Comparison of ENCODE assay signal across 1 cellular context in the genomic region with DNA sequence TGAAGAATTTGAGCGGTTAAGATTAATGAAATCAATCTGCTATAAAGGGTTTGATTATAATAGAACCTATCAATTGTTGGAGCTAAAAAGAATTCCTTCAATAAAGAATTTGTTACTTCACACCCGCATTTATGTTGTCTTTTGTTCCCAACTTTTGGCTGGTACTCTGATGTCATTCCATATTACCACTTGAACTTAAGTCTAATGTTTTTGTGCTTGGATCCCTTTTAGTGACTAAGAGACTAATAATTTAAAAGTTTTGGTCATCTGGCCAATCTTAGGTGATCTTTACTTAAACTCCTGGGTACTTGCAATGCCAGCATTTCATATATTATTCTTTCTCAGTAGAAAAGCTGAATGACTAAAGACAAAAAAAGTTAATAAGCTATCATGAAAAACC.
TF ChIP-seq lines count a peak whose summit lies in the region.

No MANE protein-coding gene starts in this region.

TF ChIP-seq in HCT116, 20 proteins besides CTCF, POLR2A, EP300 and RAD21 (continued from another document):
- TF ChIP-seq, protein P1, sequence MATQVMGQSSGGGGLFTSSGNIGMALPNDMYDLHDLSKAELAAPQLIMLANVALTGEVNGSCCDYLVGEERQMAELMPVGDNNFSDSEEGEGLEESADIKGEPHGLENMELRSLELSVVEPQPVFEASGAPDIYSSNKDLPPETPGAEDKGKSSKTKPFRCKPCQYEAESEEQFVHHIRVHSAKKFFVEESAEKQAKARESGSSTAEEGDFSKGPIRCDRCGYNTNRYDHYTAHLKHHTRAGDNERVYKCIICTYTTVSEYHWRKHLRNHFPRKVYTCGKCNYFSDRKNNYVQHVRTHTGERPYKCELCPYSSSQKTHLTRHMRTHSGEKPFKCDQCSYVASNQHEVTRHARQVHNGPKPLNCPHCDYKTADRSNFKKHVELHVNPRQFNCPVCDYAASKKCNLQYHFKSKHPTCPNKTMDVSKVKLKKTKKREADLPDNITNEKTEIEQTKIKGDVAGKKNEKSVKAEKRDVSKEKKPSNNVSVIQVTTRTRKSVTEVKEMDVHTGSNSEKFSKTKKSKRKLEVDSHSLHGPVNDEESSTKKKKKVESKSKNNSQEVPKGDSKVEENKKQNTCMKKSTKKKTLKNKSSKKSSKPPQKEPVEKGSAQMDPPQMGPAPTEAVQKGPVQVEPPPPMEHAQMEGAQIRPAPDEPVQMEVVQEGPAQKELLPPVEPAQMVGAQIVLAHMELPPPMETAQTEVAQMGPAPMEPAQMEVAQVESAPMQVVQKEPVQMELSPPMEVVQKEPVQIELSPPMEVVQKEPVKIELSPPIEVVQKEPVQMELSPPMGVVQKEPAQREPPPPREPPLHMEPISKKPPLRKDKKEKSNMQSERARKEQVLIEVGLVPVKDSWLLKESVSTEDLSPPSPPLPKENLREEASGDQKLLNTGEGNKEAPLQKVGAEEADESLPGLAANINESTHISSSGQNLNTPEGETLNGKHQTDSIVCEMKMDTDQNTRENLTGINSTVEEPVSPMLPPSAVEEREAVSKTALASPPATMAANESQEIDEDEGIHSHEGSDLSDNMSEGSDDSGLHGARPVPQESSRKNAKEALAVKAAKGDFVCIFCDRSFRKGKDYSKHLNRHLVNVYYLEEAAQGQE (IDR thresholded peaks at IDR 0.05; ENCODE audit: low read depth) = no peak
- TF ChIP-seq SRF (IDR thresholded peaks at IDR 0.05; ENCODE audit: low read depth) = no peak
- no peak for TF ChIP-seq ELF1 (IDR thresholded peaks at IDR 0.05; ENCODE audit: borderline replicate concordance, low read depth)
- no peak for TF ChIP-seq EGR1 (IDR thresholded peaks at IDR 0.05; ENCODE audit: low read depth)
- TF ChIP-seq EZH2phosphoT487 (IDR thresholded peaks at IDR 0.05; ENCODE audit: borderline replicate concordance) = no peak
- no peak for TF ChIP-seq FOSL1 (IDR thresholded peaks at IDR 0.05; ENCODE audit: low read depth)
- no peak for TF ChIP-seq EZH2 (IDR thresholded peaks at IDR 0.05)
TF ChIP-seq in HCT116: peak in this region for 0.
